ENCODE assay signal across 1 cellular context in genomic region chr19:22052644-22053013, GRCh38.
TF ChIP-seq lines count a peak whose summit lies in the region.

No MANE protein-coding gene starts in this region.

TF ChIP-seq in GM23338, 12 proteins besides CTCF, POLR2A, EP300 and RAD21 (continued from another document):
- no peak for TF ChIP-seq ZNF462 (CRISPR knock-in tag; IDR thresholded peaks at IDR 0.05)
- no peak for TF ChIP-seq JUNB (IDR thresholded peaks at IDR 0.05; ENCODE audit: unreplicated experiment)
- no peak for TF ChIP-seq POLR2AphosphoS5 (IDR thresholded peaks at IDR 0.05; ENCODE audit: low read depth)
- no peak for TF ChIP-seq STAT1 (IDR thresholded peaks at IDR 0.05; ENCODE audit: unreplicated experiment)
- no peak for TF ChIP-seq NANOG (IDR thresholded peaks at IDR 0.05; ENCODE audit: borderline replicate concordance)
- TF ChIP-seq ZNF331 (CRISPR knock-in tag; IDR thresholded peaks at IDR 0.05; ENCODE audit: low read depth) = no peak
TF ChIP-seq in GM23338: peak in this region for 0.
